ENCODE assay signal across 9 cellular contexts in genomic region chr9:131097259-131097947, GRCh38. TPM values are rescaled to one million over a fixed set of nuclear protein-coding genes. Genes with fewer than 3 reads are reported as not detected.
DNase-seq lines count a peak whose midpoint lies in the region; ATAC-seq and TF ChIP-seq lines count a peak whose summit lies in the region.
"Had no signal": no experiment of that assay in that cellular context is flagged by ENCODE, and none has a peak within 500 bp of the region (broad histone marks: within the 10 kb centered on the region; RNA-seq: fewer than 3 reads in every experiment).

No MANE protein-coding gene starts in this region.

- no peaks in the 10 kb centered on the region for H3K9me2 ChIP-seq in SK-N-SH

- H2AFZ ChIP-seq in SK-N-SH (ENCODE audit: low read depth) = no peak overlapping the region

- no peak overlapping the region for H3K4me2 ChIP-seq in SK-N-SH

- H3K36me3 ChIP-seq in kidney epithelial cell (ENCODE audit: control insufficient read depth, insufficient read depth, low read length) = no peaks in the 10 kb centered on the region
- no peaks in the 10 kb centered on the region for H3K36me3 ChIP-seq in stomach smooth muscle (ENCODE audit: control insufficient read depth in 2 of 2, insufficient read depth in 2 of 2, low read length in 2 of 2)
- no peaks in the 10 kb centered on the region for H3K36me3 ChIP-seq in SK-N-SH (replicated peaks in 1 of 2; ENCODE audit: control insufficient read depth in 1 of 2, insufficient read depth in 2 of 2, low read length in 1 of 2)

- H3K27ac ChIP-seq in stomach smooth muscle (ENCODE audit: low read length) (no peak overlapping the region), SK-N-SH (ENCODE audit: low read depth in 2 of 2, low read length in 1 of 2) (no peak overlapping the region)

- no peaks in the 10 kb centered on the region for H3K36me3 Mint-ChIP-seq in activated CD4-positive, alpha-beta T cell treated with anti-CD3 and anti-CD28 coated beads, Interleukin-2, amount 10 ng/mL, durations not matched to agents 24 days and 14 days (ENCODE audit: low read depth)
- no peaks in the 10 kb centered on the region for H3K36me3 Mint-ChIP-seq in activated naive CD8-positive, alpha-beta T cell treated with anti-CD3 and anti-CD28 coated beads, Interleukin-2, amount 50 U/mL, for 24 hours (ENCODE audit: low read depth)

- H3K27ac Mint-ChIP-seq in activated CD4-positive, alpha-beta T cell treated with anti-CD3 and anti-CD28 coated beads, Interleukin-2, amount 10 ng/mL, durations not matched to agents 24 days and 14 days = no peak overlapping the region
- H3K27ac Mint-ChIP-seq in activated naive CD8-positive, alpha-beta T cell treated with anti-CD3 and anti-CD28 coated beads, Interleukin-2, amount 50 U/mL, for 24 hours = peak overlapping the region; percentile 19

- intact Hi-C loops in activated CD4-positive, alpha-beta T cell treated with anti-CD3 and anti-CD28 coated beads, Interleukin-2, amount 10 ng/mL, durations not matched to agents 24 days and 14 days (cut with micrococcal nuclease) = no loop called here

- TF ChIP-seq EP300 in SK-N-SH (IDR thresholded peaks at IDR 0.05; ENCODE audit: borderline replicate concordance in 1 of 2, low read depth in 1 of 2, low read length in 1 of 2) = no peak

- peak overlapping the region; percentile 66 for H3K4me3 ChIP-seq in kidney epithelial cell (ENCODE audit: low read depth, low read length)
- peak overlapping the region; percentile 27 to 68 for H3K4me3 ChIP-seq in stomach smooth muscle (ENCODE audit: low read length in 2 of 2)
- no peak overlapping the region for H3K4me3 ChIP-seq in SK-N-SH (ENCODE audit: low read depth in 2 of 2, low read length in 1 of 2)

- no peak overlapping the region for H3K9ac ChIP-seq in stomach smooth muscle (ENCODE audit: low read length in 2 of 2)
- no peak overlapping the region for H3K9ac ChIP-seq in SK-N-SH

- no peak for ATAC-seq in activated naive CD8-positive, alpha-beta T cell treated with anti-CD3 and anti-CD28 coated beads, Interleukin-2, amount 50 U/mL, for 24 hours

- H3K9me3 Mint-ChIP-seq in activated CD4-positive, alpha-beta T cell treated with anti-CD3 and anti-CD28 coated beads, Interleukin-2, amount 10 ng/mL, durations not matched to agents 24 days and 14 days = no peaks in the 10 kb centered on the region
- no peaks in the 10 kb centered on the region for H3K9me3 Mint-ChIP-seq in activated naive CD8-positive, alpha-beta T cell treated with anti-CD3 and anti-CD28 coated beads, Interleukin-2, amount 50 U/mL, for 24 hours

- no peaks in the 10 kb centered on the region for H3F3A ChIP-seq in SK-N-SH (replicated peaks; ENCODE audit: insufficient read depth)

- WGBS in SK-N-SH (ENCODE audit: low lambda C conversion rate) = 83% methylated on average over 10 of the region's 10 CpGs

- peaks cover 15% of the 10 kb centered on the region for H3K4me1 ChIP-seq in stomach smooth muscle (ENCODE audit: control insufficient read depth, insufficient read depth, low read length)
- peaks cover 0 to 17% of the 10 kb centered on the region in 2 experiments; a peak in 1 of 4 replicates for H3K4me1 ChIP-seq in SK-N-SH (ENCODE audit: control insufficient read depth in 1 of 2, insufficient read depth in 2 of 2, low read depth in 1 of 2, low read length in 1 of 2)

- TF ChIP-seq RAD21 in SK-N-SH (IDR thresholded peaks at IDR 0.05; ENCODE audit: low read length) = no peak

- no peak for DNase-seq in activated CD4-positive, alpha-beta T cell treated with anti-CD3 and anti-CD28 coated beads, Interleukin-2, amount 10 ng/mL, durations not matched to agents 24 days and 14 days
- no peak for DNase-seq in activated CD4-positive, alpha-beta T cell treated with anti-CD3 and anti-CD28 coated beads for 4 hours
- no peak for DNase-seq in activated naive CD8-positive, alpha-beta T cell treated with anti-CD3 and anti-CD28 coated beads, Interleukin-2, amount 50 U/mL, for 24 hours
- DNase-seq in kidney epithelial cell (ENCODE audit: low read depth) (no peak), SK-N-SH (no peak), mucosa of gallbladder (ENCODE audit: low spot score) (no peak), NCI-H345 (lab: John Stamatoyannopoulos, UW) (no peak)
- DNase-seq: NK-92 treated with Interleukin-12 subunit alpha and Interleukin-12 subunit beta, amount 100 ng/mL, for 24 hours had no signal

- POLR2A ChIA-PET in SK-N-SH (lab: Yijun Ruan, JAX) = interaction anchor here (0.9 to 1.0 kb wide), 2 partner anchors 12 to 28 kb away, joined by 3 read pairs; partner anchors contain the start of gene NUP214

- no peaks in the 10 kb centered on the region for H3K9me3 ChIP-seq in stomach smooth muscle (ENCODE audit: control insufficient read depth in 2 of 2, low read length in 2 of 2)
- no peaks in the 10 kb centered on the region for H3K9me3 ChIP-seq in SK-N-SH

- peaks cover 3% of the 10 kb centered on the region for H3K4me1 Mint-ChIP-seq in activated CD4-positive, alpha-beta T cell treated with anti-CD3 and anti-CD28 coated beads, Interleukin-2, amount 10 ng/mL, durations not matched to agents 24 days and 14 days
- peaks cover 6% of the 10 kb centered on the region for H3K4me1 Mint-ChIP-seq in activated naive CD8-positive, alpha-beta T cell treated with anti-CD3 and anti-CD28 coated beads, Interleukin-2, amount 50 U/mL, for 24 hours

- CTCF ChIA-PET in SK-N-SH (lab: Yijun Ruan, JAX) = interaction anchor here (0.6 to 3.1 kb wide), 4 partner anchors 40 to 643 kb away, joined by 3 to 11 read pairs (median 3); no protein-coding TSS in a partner anchor

- no peaks in the 10 kb centered on the region for H3K79me2 ChIP-seq in SK-N-SH (ENCODE audit: insufficient read depth)

- no peaks in the 10 kb centered on the region for H4K20me1 ChIP-seq in SK-N-SH (ENCODE audit: insufficient read depth)

- H3K4me3 Mint-ChIP-seq in activated CD4-positive, alpha-beta T cell treated with anti-CD3 and anti-CD28 coated beads, Interleukin-2, amount 10 ng/mL, durations not matched to agents 24 days and 14 days = peak overlapping the region; percentile 31
- H3K4me3 Mint-ChIP-seq in activated naive CD8-positive, alpha-beta T cell treated with anti-CD3 and anti-CD28 coated beads, Interleukin-2, amount 50 U/mL, for 24 hours = peak overlapping the region; percentile 49

- H3K27me3 ChIP-seq in kidney epithelial cell (ENCODE audit: control insufficient read depth, insufficient read depth, low read length) (peaks cover 11% of the 10 kb centered on the region), stomach smooth muscle (ENCODE audit: control insufficient read depth in 1 of 2, insufficient read depth in 2 of 2, low read length in 2 of 2) (peaks cover 27 to 42% of the 10 kb centered on the region in 2 donors), SK-N-SH (ENCODE audit: insufficient read depth) (peaks cover 27% of the 10 kb centered on the region)

- TF ChIP-seq CTCF in kidney epithelial cell (IDR thresholded peaks at IDR 0.05; ENCODE audit: insufficient read depth, low read length, poor library complexity, severe bottlenecking) = no peak
- TF ChIP-seq CTCF in SK-N-SH (IDR thresholded peaks at IDR 0.05) = no peak

- H3K27me3 Mint-ChIP-seq in activated CD4-positive, alpha-beta T cell treated with anti-CD3 and anti-CD28 coated beads, Interleukin-2, amount 10 ng/mL, durations not matched to agents 24 days and 14 days = peaks cover 35% of the 10 kb centered on the region
- H3K27me3 Mint-ChIP-seq in activated naive CD8-positive, alpha-beta T cell treated with anti-CD3 and anti-CD28 coated beads, Interleukin-2, amount 50 U/mL, for 24 hours = peaks cover 31% of the 10 kb centered on the region

TF ChIP-seq in SK-N-SH, 30 proteins besides CTCF, POLR2A, EP300 and RAD21:
- TF ChIP-seq RCOR1 (IDR thresholded peaks at IDR 0.05; ENCODE audit: low read length) (no peak), GATA2 (CRISPR knock-in tag; IDR thresholded peaks at IDR 0.05) (no peak), FOXM1 (IDR thresholded peaks at IDR 0.05; ENCODE audit: low read depth) (no peak), GABPA (IDR thresholded peaks at IDR 0.05; ENCODE audit: low read depth) (no peak), PBX3 (IDR thresholded peaks at IDR 0.05) (no peak), JUND (IDR thresholded peaks at IDR 0.05) (no peak), RFX5 (IDR thresholded peaks at IDR 0.05; ENCODE audit: low read length) (no peak), ELF1 (IDR thresholded peaks at IDR 0.05) (no peak), YY1 (IDR thresholded peaks at IDR 0.05; ENCODE audit: low read depth) (no peak), TEAD4 (IDR thresholded peaks at IDR 0.05; ENCODE audit: borderline replicate concordance, insufficient read depth) (no peak)
TF ChIP-seq in SK-N-SH: peak in this region for 0.

RNA-seq across cellular contexts. Expression of gene AIF1L, which starts 1.1 kb away (rescaled TPM):
- 0.59 and 0.72 TPM in 2 replicates for total RNA-seq in activated CD4-positive, alpha-beta T cell treated with anti-CD3 and anti-CD28 coated beads, Interleukin-2, amount 10 ng/mL, durations not matched to agents 24 days and 14 days
- total RNA-seq in kidney epithelial cell (50.7 and 58.4 TPM in 2 replicates), mucosa of gallbladder (7.0 TPM)
- 0.26 and 0.50 TPM in 2 replicates for polyA plus RNA-seq in SK-N-SH (2012; rRNA removed)
- 0.28 and 0.45 TPM in 2 replicates for polyA plus RNA-seq in SK-N-SH (2012; cell fraction: cytosol; rRNA removed)
- 0.24 and 0.38 TPM in 2 replicates for polyA plus RNA-seq in SK-N-SH (2012; cell fraction: nucleus; rRNA removed)

RNA-seq across cellular contexts. Expression of gene NUP214, which starts 28.0 kb away (rescaled TPM):
- total RNA-seq in activated CD4-positive, alpha-beta T cell treated with anti-CD3 and anti-CD28 coated beads, Interleukin-2, amount 10 ng/mL, durations not matched to agents 24 days and 14 days = 77.7 and 79.2 TPM in 2 replicates
- total RNA-seq in kidney epithelial cell (30.5 and 31.8 TPM in 2 replicates), mucosa of gallbladder (52.1 TPM)
- 7.6 and 8.0 TPM in 2 replicates for polyA plus RNA-seq in SK-N-SH (2012; rRNA removed)
- polyA plus RNA-seq in SK-N-SH (2012; cell fraction: cytosol; rRNA removed) = 3.6 and 4.9 TPM in 2 replicates
- 19.0 and 24.8 TPM in 2 replicates for polyA plus RNA-seq in SK-N-SH (2012; cell fraction: nucleus; rRNA removed)

Comparison
In these comparisons a context has a peak if more than half of its experiments do, and no peak if none do; other contexts are left out.
1. H3K4me3 ChIP-seq: peak in kidney epithelial cell (single experiment) and stomach smooth muscle (2 of 2); none in SK-N-SH (0 of 2).